ENCODE assay signal across 18 cellular contexts in genomic region chr4:161929966-161930365, GRCh38.
DNase-seq lines count a peak whose midpoint lies in the region; FAIRE-seq and TF ChIP-seq lines count a peak whose summit lies in the region.
"Had no signal": no experiment of that assay in that cellular context is flagged by ENCODE, and none has a peak within 500 bp of the region (broad histone marks: within the 10 kb centered on the region; RNA-seq: fewer than 3 reads in every experiment).

No MANE protein-coding gene starts in this region.

- in situ Hi-C loops in SK-MEL-5 (cut with HindIII; ENCODE audit: low pct_unique_long_range_greater_than_20kb, low sequenced_read_pairs), result no loop called here

- H3K4me1 ChIP-seq in right atrium auricular region, result no peaks in the 10 kb centered on the region

- no peaks in the 10 kb centered on the region for H3K9me3 ChIP-seq in right atrium auricular region
- H3K9me3 ChIP-seq: neutrophil had no signal

- FAIRE-seq in H54 (lab: Jason Lieb, UNC), result no peak
- FAIRE-seq: bronchial epithelial cell had no signal

- no peaks in the 10 kb centered on the region for H3K9me3 Mint-ChIP-seq in activated CD4-positive, alpha-beta T cell treated with anti-CD3 and anti-CD28 coated beads, Interleukin-2, amount 10 ng/mL, durations not matched to agents 7 days and 5 days

- TF ChIP-seq POLR2A in H54 (IDR thresholded peaks at IDR 0.05; ENCODE audit: low read depth, low read length), result no peak

- POLR2A ChIA-PET in activated CD4-positive, alpha-beta T cell treated with anti-CD3 and anti-CD28 coated beads, Interleukin-2, amount 10 ng/mL, durations not matched to agents 7 days and 5 days (lab: Charles Lee), result no interaction called here

- no peaks in the 10 kb centered on the region for H3K4me1 Mint-ChIP-seq in activated CD4-positive, alpha-beta T cell treated with anti-CD3 and anti-CD28 coated beads, Interleukin-2, amount 10 ng/mL, durations not matched to agents 7 days and 5 days

- no peaks in the 10 kb centered on the region for H3K36me3 ChIP-seq in right atrium auricular region
- H3K36me3 ChIP-seq: neutrophil had no signal

- no peaks in the 10 kb centered on the region for H3K27me3 Mint-ChIP-seq in activated CD4-positive, alpha-beta T cell treated with anti-CD3 and anti-CD28 coated beads, Interleukin-2, amount 10 ng/mL, durations not matched to agents 7 days and 5 days

- no peak overlapping the region for H3K27ac Mint-ChIP-seq in activated CD4-positive, alpha-beta T cell treated with anti-CD3 and anti-CD28 coated beads, Interleukin-2, amount 10 ng/mL, durations not matched to agents 7 days and 5 days

- CTCF ChIA-PET in activated CD4-positive, alpha-beta T cell treated with anti-CD3 and anti-CD28 coated beads, Interleukin-2, amount 10 ng/mL, durations not matched to agents 7 days and 5 days (lab: Charles Lee), result no interaction called here

- no peak overlapping the region for H3K4me3 Mint-ChIP-seq in activated CD4-positive, alpha-beta T cell treated with anti-CD3 and anti-CD28 coated beads, Interleukin-2, amount 10 ng/mL, durations not matched to agents 7 days and 5 days

- DNase-seq in COLO829 (ENCODE audit: low spot score) (peak; percentile 79), SK-MEL-5 (ENCODE audit: low read depth, low spot score) (peak; percentile 88), fibroblast of peridontal ligament (ENCODE audit: extremely low read depth) (peak; percentile 37), pons (ENCODE audit: low spot score) (peak; percentile 93), MV-4-11 (lab: John Stamatoyannopoulos, UW) (no peak), right atrium auricular region (ENCODE audit: low spot score) (no peak), H54 (ENCODE audit: insufficient read length, low spot score) (no peak)
- no peak for DNase-seq in activated CD4-positive, alpha-beta T cell treated with anti-CD3 and anti-CD28 coated beads, Interleukin-2, amount 10 ng/mL, durations not matched to agents 7 days and 5 days
- DNase-seq: activated CD4-positive, alpha-beta T cell treated with anti-CD3 and anti-CD28 coated beads for 48 hours; activated naive CD4-positive, alpha-beta T cell treated with anti-CD3 and anti-CD28 coated beads, Interleukin-2, amount 50 U/mL, for 16 hours; activated T-cell treated with anti-CD3 and anti-CD28 coated beads for 4 hours; Kasumi-1; mesendoderm; NCI-H1436 treated with DMSO at 0.1 percent for 48 hours; SHP77 treated with DMSO at 0.1 percent for 48 hours; stimulated activated naive CD4-positive, alpha-beta T cell had no signal

- no peaks in the 10 kb centered on the region for H3K36me3 Mint-ChIP-seq in activated CD4-positive, alpha-beta T cell treated with anti-CD3 and anti-CD28 coated beads, Interleukin-2, amount 10 ng/mL, durations not matched to agents 7 days and 5 days (ENCODE audit: low read depth)

- no peak overlapping the region for H3K4me3 ChIP-seq in right atrium auricular region

- no peak overlapping the region for H3K27ac ChIP-seq in right atrium auricular region
- H3K27ac ChIP-seq: neutrophil had no signal

- TF ChIP-seq CTCF in right atrium auricular region (IDR thresholded peaks at IDR 0.05), result no peak

- H3K27me3 ChIP-seq in right atrium auricular region, result no peaks in the 10 kb centered on the region
- H3K27me3 ChIP-seq: neutrophil had no signal

Comparison
In these comparisons a context has a peak if more than half of its experiments do, and no peak if none do; other contexts are left out.
1. DNase-seq: peak in COLO829 (single experiment), SK-MEL-5 (single experiment), fibroblast of peridontal ligament (single experiment) and pons (single experiment); none in MV-4-11 (single experiment), right atrium auricular region (single experiment), activated CD4-positive, alpha-beta T cell treated with anti-CD3 and anti-CD28 coated beads, Interleukin-2, amount 10 ng/mL, durations not matched to agents 7 days and 5 days (single experiment) and H54 (single experiment).